17 cellular contexts compared by ENCODE assay signal in the genomic region with DNA sequence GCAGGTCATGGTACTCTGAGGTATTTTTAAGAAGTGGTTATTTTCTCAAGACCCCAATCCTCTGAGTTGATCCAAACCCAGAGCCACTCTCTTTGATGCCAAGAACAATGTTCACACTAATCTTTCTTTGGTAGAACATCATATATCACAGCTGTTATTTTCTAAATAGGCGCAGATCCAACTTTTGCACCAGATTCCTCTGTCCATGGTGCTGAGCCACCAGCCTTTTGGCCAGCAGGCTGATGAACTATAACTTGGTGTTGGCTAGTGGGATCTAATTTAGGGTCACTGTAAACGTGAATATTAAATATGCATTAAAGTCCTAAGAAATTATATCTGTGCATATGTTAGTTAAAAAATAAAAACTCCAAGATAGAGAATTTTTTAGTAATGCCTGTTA. TPM values are rescaled to one million over a fixed set of nuclear protein-coding genes. Genes with fewer than 3 reads are reported as not detected.
A peak's percentile ranks its signal among the peaks of the same experiment; 100 is the strongest.
DNase-seq lines count a peak whose midpoint lies in the region; ATAC-seq, FAIRE-seq and TF ChIP-seq lines count a peak whose summit lies in the region.
"Had no signal": no experiment of that assay in that cellular context is flagged by ENCODE, and none has a peak within 500 bp of the region (broad histone marks: within the 10 kb centered on the region; RNA-seq: fewer than 3 reads in every experiment).

No MANE protein-coding gene starts in this region.

- peak; percentile 42 for FAIRE-seq in endothelial cell of umbilical vein (lab: Jason Lieb, UNC)
- FAIRE-seq in urothelium cell line (lab: Jason Lieb, UNC): no peak
- FAIRE-seq in RCC 7860 (lab: Jason Lieb, UNC): no peak

- H3K9me3 ChIP-seq in endothelial cell of umbilical vein (replicated peaks; ENCODE audit: control insufficient read depth, insufficient read depth, low read length) (no peaks in the 10 kb centered on the region), OCI-LY7 (ENCODE audit: low read length) (no peaks in the 10 kb centered on the region)
- H3K9me3 ChIP-seq: HAP-1 had no signal

- H3K27me3 Mint-ChIP-seq in stimulated activated naive CD8-positive, alpha-beta T cell treated with anti-CD3 and anti-CD28 coated beads, Interleukin-15, amount 100 ng/mL, for 72 hours: no peaks in the 10 kb centered on the region
- H3K27me3 Mint-ChIP-seq: naive thymus-derived CD8-positive, alpha-beta T cell had no signal

- dilution Hi-C loops in endothelial cell of umbilical vein (cut with MboI; ENCODE audit: extremely low pct_ligation_motif_present, low sequenced_read_pairs): no loop called here

- H3K4me2 ChIP-seq in endothelial cell of umbilical vein (ENCODE audit: insufficient read depth, low read length) (no peak overlapping the region), OCI-LY7 (ENCODE audit: low read length) (no peak overlapping the region)
- H3K4me2 ChIP-seq: BLaER1 had no signal

- H3K27ac Mint-ChIP-seq in stimulated activated naive CD8-positive, alpha-beta T cell treated with anti-CD3 and anti-CD28 coated beads, Interleukin-15, amount 100 ng/mL, for 72 hours: no peak overlapping the region
- H3K27ac Mint-ChIP-seq: T-helper 2 cell treated with Interferon-gamma antibody and Interleukin-4, amounts not matched to agents 5 μg/mL and 100 μg/mL, for 36 hours had no signal

- H3K27ac ChIP-seq in endothelial cell of umbilical vein (ENCODE audit: insufficient read depth, low read depth, low read length) (no peak overlapping the region), OCI-LY7 (ENCODE audit: low read depth, low read length, poor library complexity, severe bottlenecking) (no peak overlapping the region)
- H3K27ac ChIP-seq: BLaER1 had no signal

- no peak overlapping the region for H3K4me3 ChIP-seq in endothelial cell of umbilical vein (replicated peaks in 1 of 3; ENCODE audit: insufficient read depth in 1 of 3, low read depth in 1 of 3, low read length in 3 of 3)
- H3K4me3 ChIP-seq in OCI-LY7 (ENCODE audit: low read depth, low read length, poor library complexity, severe bottlenecking): no peak overlapping the region
- H3K4me3 ChIP-seq: BLaER1, HAP-1 had no signal

- TF ChIP-seq CTCF in endothelial cell of umbilical vein (IDR thresholded peaks at IDR 0.05; ENCODE audit: extremely low read depth in 1 of 2, insufficient read depth in 1 of 2, low read depth in 1 of 2, low read length in 2 of 2) (no peak), OCI-LY7 (conservative IDR thresholded peaks at IDR 0.05; ENCODE audit: low read length) (no peak)

- H3K9me1 ChIP-seq in endothelial cell of umbilical vein (replicated peaks; ENCODE audit: control insufficient read depth, extremely low read depth, insufficient read depth, low read length): no peaks in the 10 kb centered on the region

- H3K4me1 Mint-ChIP-seq in stimulated activated naive CD8-positive, alpha-beta T cell treated with anti-CD3 and anti-CD28 coated beads, Interleukin-15, amount 100 ng/mL, for 72 hours: peaks cover 22% of the 10 kb centered on the region

- TF ChIP-seq POLR2A in endothelial cell of umbilical vein (IDR thresholded peaks at IDR 0.05; ENCODE audit: low read depth, low read length): no peak

- intact Hi-C loops in endothelial cell of umbilical vein (cut with micrococcal nuclease): no loop called here
- intact Hi-C loops in OCI-LY7 (cut with micrococcal nuclease; ENCODE audit: unreplicated experiment): no loop called here

- ATAC-seq in stimulated activated naive CD8-positive, alpha-beta T cell treated with anti-CD3 and anti-CD28 coated beads, Interleukin-15, Interleukin-2, amounts not matched to agents 100 U/mL and 50 U/mL, for 24 hours: no peak
- no peak for ATAC-seq in stimulated activated naive CD8-positive, alpha-beta T cell treated with anti-CD3 and anti-CD28 coated beads, Interleukin-15, amount 100 ng/mL, for 72 hours
- ATAC-seq: naive thymus-derived CD8-positive, alpha-beta T cell; right cardiac atrium had no signal

- POLR2A ChIA-PET in endothelial cell of umbilical vein (lab: Charles Lee) (no interaction called here), OCI-LY7 (lab: Charles Lee) (no interaction called here)

- H3K79me2 ChIP-seq in endothelial cell of umbilical vein (ENCODE audit: control insufficient read depth, insufficient read depth, low read length) (peaks cover 25% of the 10 kb centered on the region), OCI-LY7 (ENCODE audit: insufficient read depth, low read depth, low read length) (peaks cover 21% of the 10 kb centered on the region)

- H4K20me1 ChIP-seq in endothelial cell of umbilical vein (replicated peaks; ENCODE audit: control insufficient read depth, extremely low read depth, insufficient read depth, low read length) (peaks cover 7% of the 10 kb centered on the region), OCI-LY7 (ENCODE audit: insufficient read depth, low read length) (no peaks in the 10 kb centered on the region; the same call in 1 of the 2 replicates)

- H3K9me3 Mint-ChIP-seq in stimulated activated naive CD8-positive, alpha-beta T cell treated with anti-CD3 and anti-CD28 coated beads, Interleukin-15, amount 100 ng/mL, for 72 hours: peaks cover 0 to 10% of the 10 kb centered on the region in 2 donors
- H3K9me3 Mint-ChIP-seq: naive thymus-derived CD8-positive, alpha-beta T cell; T-helper 2 cell treated with Interferon-gamma antibody and Interleukin-4, amounts not matched to agents 5 μg/mL and 100 μg/mL, for 36 hours had no signal

- H3K4me1 ChIP-seq in endothelial cell of umbilical vein (ENCODE audit: control insufficient read depth, extremely low read depth, insufficient read depth, low read length): no peaks in the 10 kb centered on the region
- H3K4me1 ChIP-seq in OCI-LY7 (ENCODE audit: insufficient read depth, low read length, poor library complexity, severe bottlenecking): peaks cover 6% of the 10 kb centered on the region
- H3K4me1 ChIP-seq: HAP-1 had no signal

- CTCF ChIA-PET in endothelial cell of umbilical vein (lab: Charles Lee) (interaction anchor here (1.2 kb wide), 1 partner anchor 38 kb away, joined by 3 read pairs; no protein-coding TSS in a partner anchor), OCI-LY7 (lab: Charles Lee; ENCODE audit: unreplicated experiment) (no interaction called here)

- H3K27me3 ChIP-seq in endothelial cell of umbilical vein (ENCODE audit: control insufficient read depth in 2 of 2, insufficient read depth in 2 of 2, low read length in 2 of 2): no peaks in the 10 kb centered on the region
- H3K27me3 ChIP-seq: BLaER1 had no signal

- no peaks in the 10 kb centered on the region for H3K9me2 ChIP-seq in OCI-LY7 (ENCODE audit: insufficient read depth, low read length)

- DNase-seq in stimulated activated naive CD8-positive, alpha-beta T cell treated with anti-CD3 and anti-CD28 coated beads, Interleukin-15, Interleukin-2, amounts not matched to agents 100 U/mL and 50 U/mL, for 24 hours: peak; percentile 15
- DNase-seq in stimulated activated naive CD8-positive, alpha-beta T cell treated with anti-CD3 and anti-CD28 coated beads, Interleukin-15, amount 100 ng/mL, for 72 hours: no peak
- DNase-seq in RPMI8226: peak; percentile 43
- peak; percentile 24 for DNase-seq in endothelial cell of umbilical vein (ENCODE audit: low read depth, low spot score)
- peak; percentile 14 for DNase-seq in urothelium cell line (ENCODE audit: low spot score)
- no peak for DNase-seq in OCI-LY7 (ENCODE audit: low spot score)
- DNase-seq in RCC 7860 (ENCODE audit: low spot score): no peak
- DNase-seq in AG08395 (ENCODE audit: low spot score): no peak
- DNase-seq: activated CD8-positive, alpha-beta memory T cell treated with anti-CD3 and anti-CD28 coated beads, Interleukin-2, amount 50 U/mL, for 48 hours; GDM1; naive thymus-derived CD8-positive, alpha-beta T cell; stimulated activated CD4-positive, alpha-beta T cell treated with anti-CD3 and anti-CD28 coated beads, Interleukin-4, amount 100 ng/mL, for 4 hours had no signal

- H3K36me3 ChIP-seq in endothelial cell of umbilical vein (ENCODE audit: control insufficient read depth in 2 of 2, extremely low read depth in 1 of 2, insufficient read depth in 2 of 2, low read length in 2 of 2): peaks cover 0 to 2% of the 10 kb centered on the region in 2 experiments
- H3K36me3 ChIP-seq in OCI-LY7 (ENCODE audit: insufficient read depth, low read length): peaks cover 57% of the 10 kb centered on the region
- H3K36me3 ChIP-seq: HAP-1 had no signal

- no peak overlapping the region for H3K4me3 Mint-ChIP-seq in stimulated activated naive CD8-positive, alpha-beta T cell treated with anti-CD3 and anti-CD28 coated beads, Interleukin-15, amount 100 ng/mL, for 72 hours
- H3K4me3 Mint-ChIP-seq: T-helper 2 cell treated with Interferon-gamma antibody and Interleukin-4, amounts not matched to agents 5 μg/mL and 100 μg/mL, for 36 hours had no signal

- no peak overlapping the region for H3K9ac ChIP-seq in endothelial cell of umbilical vein (replicated peaks; ENCODE audit: extremely low read depth, insufficient read depth, low read length)
- H3K9ac ChIP-seq: BLaER1 had no signal

- BruUV-seq in endothelial cell of umbilical vein (replicated peaks; lab: Mats Ljungman, UMichigan) (no TSS peak), OCI-LY7 (replicated peaks; lab: Mats Ljungman, UMichigan) (no TSS peak)

- H2AFZ ChIP-seq in endothelial cell of umbilical vein (ENCODE audit: low read depth, low read length): no peak overlapping the region
- no peak overlapping the region for H2AFZ ChIP-seq in OCI-LY7 (ENCODE audit: low read length)

TF ChIP-seq in endothelial cell of umbilical vein, 7 proteins besides CTCF, POLR2A, EP300 and RAD21 (continues in another document):
- TF ChIP-seq FOS (IDR thresholded peaks at IDR 0.05; ENCODE audit: borderline replicate concordance, insufficient read depth, low read length): no peak

RNA-seq across cellular contexts. Expression of gene ZKSCAN2, which starts 7.0 kb away (rescaled TPM):
- 4.7 and 4.8 TPM in 2 replicates for total RNA-seq in endothelial cell of umbilical vein
- 0.99 and 1.4 TPM in 2 replicates for polyA plus RNA-seq in endothelial cell of umbilical vein
- 1.2 and 1.5 TPM in 2 replicates for polyA plus RNA-seq in endothelial cell of umbilical vein (2011; cell fraction: cytosol; rRNA removed)
- 3.8 and 4.0 TPM in 2 replicates for polyA plus RNA-seq in endothelial cell of umbilical vein (2011; cell fraction: nucleus; rRNA removed)
- 2.7 and 3.2 TPM in 2 replicates for polyA plus RNA-seq in endothelial cell of umbilical vein (2012)
- 6.0 and 6.7 TPM in 2 replicates for polyA minus RNA-seq in endothelial cell of umbilical vein
- 4.4 TPM for polyA minus RNA-seq in endothelial cell of umbilical vein (2011; cell fraction: cytosol; rRNA and poly(A)+ RNA removed)
- polyA minus RNA-seq in endothelial cell of umbilical vein (2011; cell fraction: nucleus; rRNA and poly(A)+ RNA removed): 7.4 and 8.9 TPM in 2 replicates
- 7.6 and 10.1 TPM in 2 replicates for total RNA-seq in OCI-LY7 (2014; rRNA removed; shearing (Covaris generic))
- total RNA-seq in OCI-LY7 (2022): 11.7 and 12.5 TPM in 2 replicates

RNA-seq across cellular contexts. Expression of gene AQP8, which starts 47.9 kb away (rescaled TPM):
- not detected in 2 replicates for total RNA-seq in endothelial cell of umbilical vein
- not detected in 2 replicates for polyA plus RNA-seq in endothelial cell of umbilical vein
- not detected in 2 replicates for polyA plus RNA-seq in endothelial cell of umbilical vein (2011; cell fraction: cytosol; rRNA removed)
- polyA plus RNA-seq in endothelial cell of umbilical vein (2011; cell fraction: nucleus; rRNA removed): not detected in 2 replicates
- not detected in 2 replicates for polyA plus RNA-seq in endothelial cell of umbilical vein (2012)
- polyA minus RNA-seq in endothelial cell of umbilical vein: not detected in 2 replicates
- not detected for polyA minus RNA-seq in endothelial cell of umbilical vein (2011; cell fraction: cytosol; rRNA and poly(A)+ RNA removed)
- not detected in 2 replicates for polyA minus RNA-seq in endothelial cell of umbilical vein (2011; cell fraction: nucleus; rRNA and poly(A)+ RNA removed)
- total RNA-seq in OCI-LY7 (2014; rRNA removed; shearing (Covaris generic)): not detected in 2 replicates
- total RNA-seq in OCI-LY7 (2022): not detected in 2 replicates
- total RNA-seq: glomerular endothelial cell; naive thymus-derived CD8-positive, alpha-beta T cell; right cardiac atrium had no signal
- polyA plus RNA-seq: naive thymus-derived CD8-positive, alpha-beta T cell; right cardiac atrium had no signal

Comparison
In these comparisons a context has a peak if more than half of its experiments do, and no peak if none do; other contexts are left out.
1. DNase-seq: peak in stimulated activated naive CD8-positive, alpha-beta T cell treated with anti-CD3 and anti-CD28 coated beads, Interleukin-15, Interleukin-2, amounts not matched to agents 100 U/mL and 50 U/mL, for 24 hours (single experiment), RPMI8226 (single experiment), endothelial cell of umbilical vein (single experiment) and urothelium cell line (single experiment); none in stimulated activated naive CD8-positive, alpha-beta T cell treated with anti-CD3 and anti-CD28 coated beads, Interleukin-15, amount 100 ng/mL, for 72 hours (0 of 2), OCI-LY7 (single experiment), RCC 7860 (single experiment) and AG08395 (single experiment).